ENCODE assay signal across 15 cellular contexts in genomic region chr2:51093016-51093415, GRCh38.
"Had no signal": no experiment of that assay in that cellular context is flagged by ENCODE, and none has a peak within 500 bp of the region (broad histone marks: within the 10 kb centered on the region; RNA-seq: fewer than 3 reads in every experiment).

No MANE protein-coding gene starts in this region.

- DNase-seq: effector CD4-positive, alpha-beta T cell; left ventricle myocardium superior; lower lobe of right lung; naive B cell; stimulated activated CD4-positive, alpha-beta T cell treated with anti-CD3 and anti-CD28 coated beads, Interleukin-12 subunit alpha, Interleukin-12 subunit beta, amount 100 ng/mL, for 4 hours; stimulated activated CD4-positive, alpha-beta T cell treated with anti-CD3 and anti-CD28 coated beads, Interleukin-1b, Interleukin-23, amount 100 ng/mL, for 48 hours; stimulated activated CD4-positive, alpha-beta T cell treated with anti-CD3 and anti-CD28 coated beads, Interleukin-4, amount 100 ng/mL, for 1 hour; stimulated activated CD8-positive, alpha-beta memory T cell treated with anti-CD3 and anti-CD28 coated beads, Interleukin-4, amount 100 ng/mL, for 48 hours; stimulated activated naive CD4-positive, alpha-beta T cell; stimulated activated naive CD8-positive, alpha-beta T cell treated with anti-CD3 and anti-CD28 coated beads, Interleukin-15, amount 100 ng/mL, for 72 hours; transverse colon; upper lobe of right lung; uterus had no signal

- ATAC-seq: left ventricle myocardium superior; lower lobe of right lung; natural killer cell treated with Interleukin-12 subunit alpha and Interleukin-12 subunit beta and Interleukin-15 and Interleukin-18, amount 100 ng/mL, for 72 hours; sciatic nerve; stimulated activated naive CD8-positive, alpha-beta T cell treated with anti-CD3 and anti-CD28 coated beads, Interleukin-15, amount 100 ng/mL, for 72 hours; upper lobe of right lung had no signal
